In the genomic region with DNA sequence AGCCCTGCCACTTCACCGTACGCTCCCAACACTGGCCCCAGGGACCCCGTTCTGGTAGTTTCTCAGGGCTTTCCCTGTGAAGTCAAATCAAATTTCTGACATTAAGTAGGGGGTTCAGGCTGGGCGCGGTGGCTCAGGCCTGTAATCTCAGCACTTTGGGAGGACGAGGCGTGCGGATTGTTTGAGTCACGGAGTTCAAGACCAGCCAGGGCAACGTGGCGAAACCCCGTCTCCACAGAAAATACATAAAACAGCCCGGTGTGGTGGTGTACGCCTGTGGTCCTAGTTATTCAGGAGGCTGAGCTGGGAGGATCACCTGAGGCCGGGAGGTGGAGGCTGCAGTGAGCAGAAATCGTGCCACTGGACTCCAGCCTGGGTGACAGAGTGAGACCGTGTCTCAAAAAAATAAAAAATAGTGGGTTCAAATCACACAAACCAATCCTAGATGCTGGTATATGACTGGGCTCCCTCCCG, we compare ENCODE assay signal across 8 cellular contexts. TPM values are rescaled to one million over a fixed set of nuclear protein-coding genes. Genes with fewer than 3 reads are reported as not detected.
A peak's percentile ranks its signal among the peaks of the same experiment; 100 is the strongest.
DNase-seq lines count a peak whose midpoint lies in the region; ATAC-seq and TF ChIP-seq lines count a peak whose summit lies in the region.

No MANE protein-coding gene starts in this region.

- peak overlapping the region; percentile 81 for H3K4me3 Mint-ChIP-seq in progenitor cell of endocrine pancreas (ENCODE audit: low read depth)

- H3K36me3 Mint-ChIP-seq in progenitor cell of endocrine pancreas (ENCODE audit: insufficient read depth), result peaks cover 6% of the 10 kb centered on the region

- H3K4me3 ChIP-seq in esophagus muscularis mucosa, result peak overlapping the region; percentile 73 to 97 (median 84)

- no peak for TF ChIP-seq POLR2A in esophagus muscularis mucosa (IDR thresholded peaks at IDR 0.05; ENCODE audit: low read depth)

- WGBS in esophagus muscularis mucosa, result 72% methylated on average over 17 of the region's 18 CpGs

- peaks cover 7% of the 10 kb centered on the region for H3K4me1 Mint-ChIP-seq in progenitor cell of endocrine pancreas (ENCODE audit: low read depth)

- no peaks in the 10 kb centered on the region for H3K27me3 Mint-ChIP-seq in progenitor cell of endocrine pancreas

- no peaks in the 10 kb centered on the region for H3K27me3 ChIP-seq in esophagus muscularis mucosa

- DNase-seq in activated CD4-positive, CD25-positive, alpha-beta regulatory T cell treated with anti-CD3 and anti-CD28 coated beads, Interleukin-2, amount 50 U/mL, for 72 hours, result no peak
- DNase-seq in activated CD4-positive, alpha-beta T cell treated with anti-CD3 and anti-CD28 coated beads, Interleukin-2, amount 50 U/mL, for 48 hours, result peak; percentile 56 to 64
- DNase-seq in esophagus muscularis mucosa (ENCODE audit: extremely low spot score) (no peak), progenitor cell of endocrine pancreas (ENCODE audit: low spot score, unreplicated experiment) (no peak), globus pallidus (ENCODE audit: low spot score) (no peak), DMS79 (lab: John Stamatoyannopoulos, UW) (no peak), NCI-H524 treated with DMSO at 0.1 percent for 48 hours (lab: John Stamatoyannopoulos, UW) (no peak)

- peaks cover 14% of the 10 kb centered on the region for H3K9me3 Mint-ChIP-seq in progenitor cell of endocrine pancreas (ENCODE audit: low read depth)

- intact Hi-C loops in esophagus muscularis mucosa (cut with DNase I), result no loop called here

- peak overlapping the region; percentile 84 for H3K27ac Mint-ChIP-seq in progenitor cell of endocrine pancreas

- peaks cover 13 to 46% (median 46%) of the 10 kb centered on the region in 4 donors for H3K4me1 ChIP-seq in esophagus muscularis mucosa

- H3K9me3 ChIP-seq in esophagus muscularis mucosa, result no peaks in the 10 kb centered on the region

- H3K27ac ChIP-seq in esophagus muscularis mucosa (replicated peaks in 1 of 4), result peak overlapping the region; percentile 84 to 97 (median 90)

- no peak for TF ChIP-seq CTCF in esophagus muscularis mucosa (IDR thresholded peaks at IDR 0.05)
- TF ChIP-seq CTCF in progenitor cell of endocrine pancreas (IDR thresholded peaks at IDR 0.05; ENCODE audit: unreplicated experiment), result no peak

- TF ChIP-seq EP300 in esophagus muscularis mucosa (IDR thresholded peaks at IDR 0.05), result no peak

- peaks cover 0 to 25% (median 14%) of the 10 kb centered on the region in 4 donors for H3K36me3 ChIP-seq in esophagus muscularis mucosa

- peak; percentile 28 to 33 for ATAC-seq in activated CD4-positive, CD25-positive, alpha-beta regulatory T cell treated with anti-CD3 and anti-CD28 coated beads, Interleukin-2, amount 50 U/mL, for 24 hours

RNA-seq across cellular contexts. Expression of gene CYBC1, which starts 0.6 kb away (rescaled TPM):
- 10 to 100 TPM; 40.7 to 78.3 (median 69.7) TPM for total RNA-seq in esophagus muscularis mucosa
- total RNA-seq in progenitor cell of endocrine pancreas, result 109 and 117 TPM in 2 replicates

RNA-seq across cellular contexts. Expression of gene NARF, which starts 8.6 kb away (rescaled TPM):
- total RNA-seq in esophagus muscularis mucosa, result 10 to 100 TPM; 26.2 to 30.9 (median 29.3) TPM
- 86.9 and 94.0 TPM in 2 replicates for total RNA-seq in progenitor cell of endocrine pancreas

RNA-seq across cellular contexts. Expression of gene OGFOD3, which starts 31.5 kb away (rescaled TPM):
- total RNA-seq in esophagus muscularis mucosa, result 10 to 100 TPM; 21.6 to 35.3 (median 28.5) TPM
- 31.3 and 31.4 TPM in 2 replicates for total RNA-seq in progenitor cell of endocrine pancreas

RNA-seq across cellular contexts. Expression of gene HEXD, which starts 31.8 kb away (rescaled TPM):
- total RNA-seq in esophagus muscularis mucosa, result 10 to 100 TPM; 15.7 to 27.1 (median 20.6) TPM
- 76.7 and 86.4 TPM in 2 replicates for total RNA-seq in progenitor cell of endocrine pancreas

Comparison
In these comparisons a context has a peak if more than half of its experiments do, and no peak if none do; other contexts are left out.
1. DNase-seq: peak in activated CD4-positive, alpha-beta T cell treated with anti-CD3 and anti-CD28 coated beads, Interleukin-2, amount 50 U/mL, for 48 hours (2 of 2); none in activated CD4-positive, CD25-positive, alpha-beta regulatory T cell treated with anti-CD3 and anti-CD28 coated beads, Interleukin-2, amount 50 U/mL, for 72 hours (single experiment), esophagus muscularis mucosa (single experiment), progenitor cell of endocrine pancreas (single experiment), globus pallidus (single experiment), DMS79 (single experiment) and NCI-H524 treated with DMSO at 0.1 percent for 48 hours (single experiment).